ENCODE assay signal across 21 cellular contexts in genomic region chr7:26574476-26574875, GRCh38.
DNase-seq lines count a peak whose midpoint lies in the region; ATAC-seq and TF ChIP-seq lines count a peak whose summit lies in the region.
"Had no signal": no experiment of that assay in that cellular context is flagged by ENCODE, and none has a peak within 500 bp of the region (broad histone marks: within the 10 kb centered on the region; RNA-seq: fewer than 3 reads in every experiment).

No MANE protein-coding gene starts in this region.

- CTCF ChIA-PET in RWPE1 (lab: Yijun Ruan, JAX), result no interaction called here

- no peak for ATAC-seq in GM18858 (IDR thresholded peaks at IDR 0.05; ENCODE audit: unreplicated experiment)
- ATAC-seq: naive thymus-derived CD4-positive, alpha-beta T cell; T-cell had no signal

- TF ChIP-seq CTCF in RWPE1 (conservative IDR thresholded peaks at IDR 0.05; ENCODE audit: low read depth), result no peak

- H3K27ac ChIP-seq in RWPE1, result no peak overlapping the region
- H3K27ac ChIP-seq: C4-2B, ovary, sigmoid colon, uterus had no signal

- DNase-seq in COLO829 (ENCODE audit: low spot score) (peak; percentile 52), HT1080 (ENCODE audit: low read depth) (peak; percentile 51), RWPE1 (ENCODE audit: low spot score) (peak; percentile 78), foreskin melanocyte (peak; percentile 18), mesenteric fat pad (ENCODE audit: low spot score) (no peak), NCI-H2081 (lab: John Stamatoyannopoulos, UW) (no peak), NCI-H345 treated with DMSO at 0.1 percent for 48 hours (lab: John Stamatoyannopoulos, UW; ENCODE audit: unreplicated experiment) (no peak)
- DNase-seq: activated CD4-positive, CD25-positive, alpha-beta regulatory T cell treated with anti-CD3 and anti-CD28 coated beads, Interleukin-2, amount 50 U/mL, for 72 hours; activated T-cell treated with anti-CD3 and anti-CD28 coated beads, Interleukin-2, amount 50 U/mL, for 1 hour; effector CD8-positive, alpha-beta T cell; naive thymus-derived CD4-positive, alpha-beta T cell; NCI-H1417 treated with DMSO at 0.1 percent for 48 hours; NCI-H2171; ovary; SHP77; sigmoid colon; substantia nigra; T-cell; uterus had no signal

- POLR2A ChIA-PET in RWPE1 (lab: Yijun Ruan, JAX; ENCODE audit: low non-redundant PET), result no interaction called here

Comparison
In these comparisons a context has a peak if more than half of its experiments do, and no peak if none do; other contexts are left out.
1. DNase-seq: peak in COLO829 (single experiment), HT1080 (single experiment), RWPE1 (single experiment) and foreskin melanocyte (single experiment); none in mesenteric fat pad (single experiment), NCI-H2081 (0 of 2) and NCI-H345 treated with DMSO at 0.1 percent for 48 hours (single experiment).